Comparison of ENCODE assay signal across 16 cellular contexts in the genomic region with DNA sequence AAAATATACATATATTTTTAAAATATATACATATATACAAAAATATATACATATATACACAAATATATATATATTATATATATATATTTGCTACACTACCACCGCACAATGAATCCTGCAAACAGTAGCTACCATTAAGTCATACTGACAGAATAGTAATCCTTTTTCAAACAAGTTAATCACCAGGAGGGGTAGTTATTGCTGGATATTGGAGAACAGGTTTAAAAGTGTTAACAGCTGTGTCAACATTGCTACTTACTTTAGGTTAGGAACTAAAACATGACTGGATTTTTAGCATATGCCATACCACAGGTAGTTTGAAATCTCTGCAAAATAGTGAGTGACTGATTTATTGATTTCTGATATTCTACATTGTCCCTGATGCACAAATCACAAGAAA.
"Had no signal": no experiment of that assay in that cellular context is flagged by ENCODE, and none has a peak within 500 bp of the region (broad histone marks: within the 10 kb centered on the region; RNA-seq: fewer than 3 reads in every experiment).

No MANE protein-coding gene starts in this region.

- H3K9me3 ChIP-seq: heart left ventricle, spleen, testis, uterus had no signal

- DNase-seq: activated CD4-positive, alpha-beta memory T cell treated with anti-CD3 and anti-CD28 coated beads for 36 hours; activated CD4-positive, alpha-beta T cell treated with anti-CD3 and anti-CD28 coated beads for 48 hours; activated effector memory CD4-positive, alpha-beta T cell treated with Interleukin-2 at 50 U/mL for 16 hours; activated naive CD4-positive, alpha-beta T cell treated with anti-CD3 and anti-CD28 coated beads for 36 hours; activated naive CD8-positive, alpha-beta T cell treated with anti-CD3 and anti-CD28 coated beads, Interleukin-2, amount 10 ng/mL, durations not matched to agents 7 days and 5 days; activated T-cell treated with anti-CD3 and anti-CD28 coated beads, Interleukin-2, amount 50 U/mL, for 48 hours; heart left ventricle; spleen; stimulated activated CD4-positive, alpha-beta T cell treated with anti-CD3 and anti-CD28 coated beads, Interleukin-4, amount 100 ng/mL, for 1 hour; stimulated activated naive CD4-positive, alpha-beta T cell; testis; trophoblast cell; uterus had no signal

- H3K4me1 Mint-ChIP-seq: activated naive CD8-positive, alpha-beta T cell treated with anti-CD3 and anti-CD28 coated beads, Interleukin-2, amount 10 ng/mL, durations not matched to agents 7 days and 5 days; memory B cell had no signal

- H3K27ac ChIP-seq: heart left ventricle, spleen, testis, uterus had no signal

- H3K4me1 ChIP-seq: heart left ventricle, spleen, testis, uterus had no signal

- H3K36me3 ChIP-seq: heart left ventricle, spleen, uterus had no signal

- H3K27ac Mint-ChIP-seq: activated CD4-positive, alpha-beta memory T cell treated with anti-CD3 and anti-CD28 coated beads for 36 hours; activated naive CD4-positive, alpha-beta T cell treated with anti-CD3 and anti-CD28 coated beads for 36 hours; activated naive CD8-positive, alpha-beta T cell treated with anti-CD3 and anti-CD28 coated beads, Interleukin-2, amount 10 ng/mL, durations not matched to agents 7 days and 5 days; memory B cell; natural killer cell treated with Interleukin-12 subunit alpha and Interleukin-12 subunit beta and Interleukin-15 and Interleukin-18, amount 100 ng/mL, for 72 hours; progenitor cell of endocrine pancreas had no signal

- H3K4me3 Mint-ChIP-seq: activated CD4-positive, alpha-beta memory T cell treated with anti-CD3 and anti-CD28 coated beads for 36 hours; activated naive CD4-positive, alpha-beta T cell treated with anti-CD3 and anti-CD28 coated beads for 36 hours; activated naive CD8-positive, alpha-beta T cell treated with anti-CD3 and anti-CD28 coated beads, Interleukin-2, amount 10 ng/mL, durations not matched to agents 7 days and 5 days; memory B cell; natural killer cell treated with Interleukin-12 subunit alpha and Interleukin-12 subunit beta and Interleukin-15 and Interleukin-18, amount 100 ng/mL, for 72 hours had no signal

- H3K36me3 Mint-ChIP-seq: activated CD4-positive, alpha-beta memory T cell treated with anti-CD3 and anti-CD28 coated beads for 36 hours; activated naive CD8-positive, alpha-beta T cell treated with anti-CD3 and anti-CD28 coated beads, Interleukin-2, amount 10 ng/mL, durations not matched to agents 7 days and 5 days; memory B cell; natural killer cell treated with Interleukin-12 subunit alpha and Interleukin-12 subunit beta and Interleukin-15 and Interleukin-18, amount 100 ng/mL, for 72 hours had no signal

- H3K27me3 ChIP-seq: heart left ventricle, spleen, testis, uterus had no signal

- H3K4me3 ChIP-seq: heart left ventricle, spleen, testis, uterus had no signal

- H3K27me3 Mint-ChIP-seq: activated CD4-positive, alpha-beta memory T cell treated with anti-CD3 and anti-CD28 coated beads for 36 hours; activated naive CD8-positive, alpha-beta T cell treated with anti-CD3 and anti-CD28 coated beads, Interleukin-2, amount 10 ng/mL, durations not matched to agents 7 days and 5 days; memory B cell; natural killer cell treated with Interleukin-12 subunit alpha and Interleukin-12 subunit beta and Interleukin-15 and Interleukin-18, amount 100 ng/mL, for 72 hours; progenitor cell of endocrine pancreas had no signal
